2 cellular contexts compared by ENCODE assay signal in the genomic region with DNA sequence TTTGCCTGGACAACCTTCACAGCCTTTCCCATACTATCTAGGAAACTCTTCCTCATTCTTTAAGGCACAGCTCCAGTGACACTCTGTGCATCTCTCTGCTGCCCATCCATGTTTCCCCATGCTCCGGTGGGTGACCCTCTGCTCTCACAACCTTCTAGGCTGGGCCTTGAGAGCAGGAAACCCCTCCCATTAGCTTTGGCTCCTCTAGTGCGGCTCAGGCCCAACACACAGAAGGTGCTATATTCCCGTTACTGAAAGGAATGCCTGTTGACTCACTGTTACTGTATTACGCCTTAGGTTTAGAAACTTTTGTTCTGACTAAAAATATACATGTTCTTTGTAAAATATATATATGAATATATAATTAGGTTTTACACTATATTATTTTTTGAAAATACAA.
TF ChIP-seq lines count a peak whose summit lies in the region.

No MANE protein-coding gene starts in this region.

TF ChIP-seq in GM23338, 12 proteins besides CTCF, POLR2A, EP300 and RAD21:
- TF ChIP-seq ZNF331 (CRISPR knock-in tag; IDR thresholded peaks at IDR 0.05; ENCODE audit: low read depth) (no peak), CREB1 (CRISPR knock-in tag; IDR thresholded peaks at IDR 0.05; ENCODE audit: low read depth) (no peak), STAT1 (IDR thresholded peaks at IDR 0.05; ENCODE audit: unreplicated experiment) (no peak), POLR2AphosphoS5 (IDR thresholded peaks at IDR 0.05; ENCODE audit: low read depth) (no peak)
TF ChIP-seq in GM23338: peak in this region for 0.

TF ChIP-seq in K562, 482 proteins besides CTCF, POLR2A, EP300 and RAD21:
- no peak for TF ChIP-seq ZNF561 (CRISPR knock-in tag; conservative IDR thresholded peaks at IDR 0.05)
TF ChIP-seq in K562: peak in this region for 0.
